In the genomic region with DNA sequence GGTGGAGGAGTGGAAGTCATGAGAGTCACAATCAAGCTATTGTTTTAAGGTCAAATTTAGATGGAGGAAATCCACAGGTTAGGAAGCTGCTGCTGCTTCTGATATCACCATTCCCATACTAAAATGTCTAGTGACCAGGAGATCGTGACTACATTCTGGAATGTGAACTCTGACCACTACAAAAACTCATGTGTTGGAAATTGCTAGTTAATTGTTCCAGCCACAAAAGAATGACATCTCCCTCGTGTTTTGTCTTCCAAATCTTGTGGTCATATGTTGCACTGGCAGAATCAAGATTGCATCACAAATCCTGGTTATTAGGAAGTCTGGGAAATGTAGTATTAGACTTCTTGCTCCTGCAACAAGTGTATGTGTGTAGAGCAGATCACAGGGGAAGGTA, we compare ENCODE assay signal across 14 cellular contexts.
A peak's percentile ranks its signal among the peaks of the same experiment; 100 is the strongest.
DNase-seq lines count a peak whose midpoint lies in the region; ATAC-seq, FAIRE-seq and TF ChIP-seq lines count a peak whose summit lies in the region.
"Had no signal": no experiment of that assay in that cellular context is flagged by ENCODE, and none has a peak within 500 bp of the region (broad histone marks: within the 10 kb centered on the region; RNA-seq: fewer than 3 reads in every experiment).

No MANE protein-coding gene starts in this region.

- H4K20me1 ChIP-seq in astrocyte (ENCODE audit: insufficient read depth, low read length): no peaks in the 10 kb centered on the region

- H3K9ac ChIP-seq in astrocyte (ENCODE audit: low read length): no peak overlapping the region

- H3K36me3 Mint-ChIP-seq in astrocyte (ENCODE audit: low read depth, unreplicated experiment): no peaks in the 10 kb centered on the region
- no peaks in the 10 kb centered on the region for H3K36me3 Mint-ChIP-seq in activated CD8-positive, alpha-beta T cell treated with anti-CD3 and anti-CD28 coated beads, Interleukin-2, amount 10 ng/mL, durations not matched to agents 7 days and 5 days (ENCODE audit: low read depth)

- no peaks in the 10 kb centered on the region for H3K27me3 ChIP-seq in heart left ventricle
- H3K27me3 ChIP-seq in astrocyte (ENCODE audit: insufficient read depth, low read length): no peaks in the 10 kb centered on the region
- no peaks in the 10 kb centered on the region for H3K27me3 ChIP-seq in foreskin keratinocyte
- H3K27me3 ChIP-seq: gastrocnemius medialis had no signal

- peak; percentile 37 for FAIRE-seq in astrocyte (lab: Jason Lieb, UNC)

- H3K36me3 ChIP-seq in heart left ventricle: no peaks in the 10 kb centered on the region
- H3K36me3 ChIP-seq in astrocyte (ENCODE audit: insufficient read depth, low read length): no peaks in the 10 kb centered on the region
- H3K36me3 ChIP-seq: gastrocnemius medialis had no signal

- H3K27ac ChIP-seq in heart left ventricle (peak overlapping the region in 5 of 12 donors; percentile 8 to 48 (median 26)), astrocyte (ENCODE audit: low read depth, low read length) (no peak overlapping the region), foreskin keratinocyte (no peak overlapping the region)
- H3K27ac ChIP-seq: gastrocnemius medialis had no signal

- no peak for TF ChIP-seq POLR2A in heart left ventricle (IDR thresholded peaks at IDR 0.05)

- no peaks in the 10 kb centered on the region for H3K27me3 Mint-ChIP-seq in astrocyte (ENCODE audit: low read depth, unreplicated experiment)
- no peaks in the 10 kb centered on the region for H3K27me3 Mint-ChIP-seq in activated CD8-positive, alpha-beta T cell treated with anti-CD3 and anti-CD28 coated beads, Interleukin-2, amount 10 ng/mL, durations not matched to agents 7 days and 5 days (ENCODE audit: low read depth)

- TF ChIP-seq CTCF in heart left ventricle (IDR thresholded peaks at IDR 0.05): no peak
- no peak for TF ChIP-seq CTCF in astrocyte (IDR thresholded peaks at IDR 0.05; ENCODE audit: insufficient read depth, low read depth, low read length)
- no peak for TF ChIP-seq CTCF in foreskin keratinocyte (conservative IDR thresholded peaks at IDR 0.05)

- DNase-seq in heart left ventricle (no peak), cardiac septum (ENCODE audit: low spot score) (no peak), astrocyte (ENCODE audit: low read depth) (peak; percentile 38), foreskin keratinocyte (peak; percentile 14 to 57), stromal cell of bone marrow (ENCODE audit: low read depth) (peak; percentile 53), SHP77 (lab: John Stamatoyannopoulos, UW) (no peak)
- no peak for DNase-seq in activated CD8-positive, alpha-beta T cell treated with anti-CD3 and anti-CD28 coated beads, Interleukin-2, amount 10 ng/mL, durations not matched to agents 7 days and 5 days
- DNase-seq in activated CD8-positive, alpha-beta memory T cell treated with anti-CD3 and anti-CD28 coated beads, Interleukin-2, amount 50 U/mL, for 48 hours: no peak
- DNase-seq: ACHN, anterior cingulate cortex, gastrocnemius medialis, GF-D8, NCI-H1092, T-helper 9 cell had no signal

- ATAC-seq in heart left ventricle (peak in 3 of 4 donors; percentile 61 to 86 (median 64)), foreskin keratinocyte (no peak)
- no peak for ATAC-seq in activated CD8-positive, alpha-beta T cell treated with anti-CD3 and anti-CD28 coated beads, Interleukin-2, amount 10 ng/mL, durations not matched to agents 7 days and 5 days

- no peak overlapping the region for H3K4me2 ChIP-seq in astrocyte (ENCODE audit: low read length)

- H3K27ac Mint-ChIP-seq in astrocyte (ENCODE audit: unreplicated experiment): peak overlapping the region; percentile 88
- no peak overlapping the region for H3K27ac Mint-ChIP-seq in activated CD8-positive, alpha-beta T cell treated with anti-CD3 and anti-CD28 coated beads, Interleukin-2, amount 10 ng/mL, durations not matched to agents 7 days and 5 days

- H3K79me2 ChIP-seq in astrocyte (ENCODE audit: insufficient read depth, low read length): no peaks in the 10 kb centered on the region

- H3K4me1 ChIP-seq in heart left ventricle (peaks cover 0 to 6% (median 0%) of the 10 kb centered on the region in 12 donors), astrocyte (ENCODE audit: insufficient read depth, low read length) (peaks cover 2% of the 10 kb centered on the region), foreskin keratinocyte (no peaks in the 10 kb centered on the region)
- H3K4me1 ChIP-seq: gastrocnemius medialis had no signal

- no peak overlapping the region for H2AFZ ChIP-seq in astrocyte (ENCODE audit: low read depth, low read length)

- CTCF ChIA-PET in activated CD8-positive, alpha-beta T cell treated with anti-CD3 and anti-CD28 coated beads, Interleukin-2, amount 10 ng/mL, durations not matched to agents 7 days and 5 days (lab: Charles Lee): no interaction called here

- H3K9me3 Mint-ChIP-seq in astrocyte (ENCODE audit: unreplicated experiment): no peaks in the 10 kb centered on the region
- no peaks in the 10 kb centered on the region for H3K9me3 Mint-ChIP-seq in activated CD8-positive, alpha-beta T cell treated with anti-CD3 and anti-CD28 coated beads, Interleukin-2, amount 10 ng/mL, durations not matched to agents 7 days and 5 days (ENCODE audit: insufficient read depth)

- peaks cover 5% of the 10 kb centered on the region for H3K4me1 Mint-ChIP-seq in astrocyte (ENCODE audit: low read depth, unreplicated experiment)
- no peaks in the 10 kb centered on the region for H3K4me1 Mint-ChIP-seq in activated CD8-positive, alpha-beta T cell treated with anti-CD3 and anti-CD28 coated beads, Interleukin-2, amount 10 ng/mL, durations not matched to agents 7 days and 5 days (ENCODE audit: low read depth)

- WGBS in heart left ventricle, 4 donors: 12 to 29% (median 20%) methylated on average over 2 of the region's 2 CpGs

- no peak overlapping the region for H3K4me3 Mint-ChIP-seq in astrocyte (ENCODE audit: unreplicated experiment)
- no peak overlapping the region for H3K4me3 Mint-ChIP-seq in activated CD8-positive, alpha-beta T cell treated with anti-CD3 and anti-CD28 coated beads, Interleukin-2, amount 10 ng/mL, durations not matched to agents 7 days and 5 days

- POLR2A ChIA-PET in activated CD8-positive, alpha-beta T cell treated with anti-CD3 and anti-CD28 coated beads, Interleukin-2, amount 10 ng/mL, durations not matched to agents 7 days and 5 days (lab: Charles Lee): no interaction called here

- H3K9me3 ChIP-seq in heart left ventricle (peaks cover 0 to 28% (median 7%) of the 10 kb centered on the region in 12 donors), astrocyte (ENCODE audit: insufficient read depth, low read depth, low read length) (no peaks in the 10 kb centered on the region)
- H3K9me3 ChIP-seq: gastrocnemius medialis had no signal

- intact Hi-C loops in heart left ventricle (cut with DNase I): no loop called here
- intact Hi-C loops in cardiac septum (cut with DNase I): no loop called here

- H3K4me3 ChIP-seq in heart left ventricle: no peak overlapping the region
- no peak overlapping the region for H3K4me3 ChIP-seq in astrocyte (ENCODE audit: insufficient read depth, low read depth, low read length)
- H3K4me3 ChIP-seq: gastrocnemius medialis had no signal

Comparison
In these comparisons a context has a peak if more than half of its experiments do, and no peak if none do; other contexts are left out.
1. ATAC-seq: peak in heart left ventricle (3 of 4); none in foreskin keratinocyte (single experiment) and activated CD8-positive, alpha-beta T cell treated with anti-CD3 and anti-CD28 coated beads, Interleukin-2, amount 10 ng/mL, durations not matched to agents 7 days and 5 days (single experiment).
2. DNase-seq: peak in astrocyte (single experiment), foreskin keratinocyte (2 of 2) and stromal cell of bone marrow (single experiment); none in heart left ventricle (0 of 5), cardiac septum (single experiment), activated CD8-positive, alpha-beta T cell treated with anti-CD3 and anti-CD28 coated beads, Interleukin-2, amount 10 ng/mL, durations not matched to agents 7 days and 5 days (single experiment), SHP77 (0 of 2) and activated CD8-positive, alpha-beta memory T cell treated with anti-CD3 and anti-CD28 coated beads, Interleukin-2, amount 50 U/mL, for 48 hours (single experiment).